18 cellular contexts compared by ENCODE assay signal in the genomic region with DNA sequence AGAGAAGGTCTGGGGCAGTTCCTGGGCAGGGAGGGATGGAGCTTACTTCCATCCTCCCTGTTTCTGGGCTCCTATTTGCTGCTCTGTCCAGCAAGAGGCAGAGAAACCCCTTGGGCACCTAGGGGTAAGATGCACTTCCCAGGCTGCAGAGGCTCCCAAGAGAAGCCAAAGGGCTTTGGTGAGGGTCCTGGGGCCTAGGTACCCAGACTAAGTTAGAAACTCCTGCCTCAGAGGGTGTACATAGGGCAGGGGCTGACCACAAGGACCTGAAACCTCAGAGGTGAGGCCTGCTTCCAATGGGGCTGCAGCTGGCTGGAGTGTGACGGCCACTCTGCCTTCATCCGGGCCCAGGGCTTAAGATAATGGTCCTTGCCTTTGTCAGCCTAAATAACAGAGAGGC. TPM values are rescaled to one million over a fixed set of nuclear protein-coding genes. Genes with fewer than 3 reads are reported as not detected.
A peak's percentile ranks its signal among the peaks of the same experiment; 100 is the strongest.
DNase-seq lines count a peak whose midpoint lies in the region; ATAC-seq and TF ChIP-seq lines count a peak whose summit lies in the region.
"Had no signal": no experiment of that assay in that cellular context is flagged by ENCODE, and none has a peak within 500 bp of the region (broad histone marks: within the 10 kb centered on the region; RNA-seq: fewer than 3 reads in every experiment).

No MANE protein-coding gene starts in this region.

- H3K4me2 ChIP-seq in HCT116 (ENCODE audit: low read length): no peak overlapping the region

- H3K4me3 Mint-ChIP-seq in T-helper 2 cell treated with Interferon-gamma antibody and Interleukin-4, amounts not matched to agents 5 μg/mL and 100 μg/mL, for 36 hours: peak overlapping the region; percentile 94
- peak overlapping the region; percentile 89 for H3K4me3 Mint-ChIP-seq in activated naive CD8-positive, alpha-beta T cell treated with anti-CD3 and anti-CD28 coated beads for 36 hours
- H3K4me3 Mint-ChIP-seq in nephron: peak overlapping the region; percentile 87 to 91 (median 90)

- no peak overlapping the region for H3K27ac ChIP-seq in HCT116 (ENCODE audit: low read depth, low read length)
- H3K27ac ChIP-seq: adrenal gland, SJCRH30 had no signal

- H3K9ac ChIP-seq in HCT116 (ENCODE audit: low read length): no peak overlapping the region

- no TSS peak for BruUV-seq in HCT116 (replicated peaks; lab: Mats Ljungman, UMichigan)

- no peak for ATAC-seq in HCT116
- ATAC-seq in HG02938 (IDR thresholded peaks at IDR 0.05; ENCODE audit: unreplicated experiment): no peak
- ATAC-seq: GM12878, left ventricle myocardium superior had no signal

- TF ChIP-seq RAD21 in HCT116 (IDR thresholded peaks at IDR 0.05; ENCODE audit: low read depth): no peak

- H4K20me1 ChIP-seq in HCT116 (ENCODE audit: insufficient read depth): no peaks in the 10 kb centered on the region

- H3K9me3 ChIP-seq in HCT116 (ENCODE audit: control insufficient read depth in 1 of 2, insufficient read depth in 1 of 2, low read depth in 1 of 2, low read length in 2 of 2): no peaks in the 10 kb centered on the region
- H3K9me3 ChIP-seq: adrenal gland, right atrium auricular region, SJCRH30 had no signal

- no peaks in the 10 kb centered on the region for H3K27me3 ChIP-seq in HCT116 (ENCODE audit: insufficient read depth, low read length)
- H3K27me3 ChIP-seq: adrenal gland, right atrium auricular region had no signal

- CTCF ChIA-PET in HCT116 (lab: Charles Lee): no interaction called here

- peaks cover 0 to 19% of the 10 kb centered on the region in 2 experiments; a peak in 3 of 4 replicates for H3K36me3 ChIP-seq in HCT116 (ENCODE audit: control insufficient read depth in 1 of 2, insufficient read depth in 2 of 2, low read length in 2 of 2)
- H3K36me3 ChIP-seq: adrenal gland, right atrium auricular region, SJCRH30 had no signal

- peaks cover 13% of the 10 kb centered on the region for H3K36me3 Mint-ChIP-seq in T-helper 2 cell treated with Interferon-gamma antibody and Interleukin-4, amounts not matched to agents 5 μg/mL and 100 μg/mL, for 36 hours (ENCODE audit: low read depth)
- peaks cover 11% of the 10 kb centered on the region for H3K36me3 Mint-ChIP-seq in activated naive CD8-positive, alpha-beta T cell treated with anti-CD3 and anti-CD28 coated beads for 36 hours
- peaks cover 13% of the 10 kb centered on the region for H3K36me3 Mint-ChIP-seq in nephron (ENCODE audit: low read depth)

- no peak for DNase-seq in T-helper 2 cell treated with Interferon-gamma antibody and Interleukin-4, amounts not matched to agents 5 μg/mL and 100 μg/mL, for 36 hours (ENCODE audit: low spot score)
- DNase-seq in T-helper 2 cell (no peak), HCT116 (ENCODE audit: low read depth, low spot score) (no peak), NOMO-1 treated with DMSO at 0.1 percent for 48 hours (lab: John Stamatoyannopoulos, UW; ENCODE audit: unreplicated experiment) (no peak), GM10266 (ENCODE audit: extremely low spot score) (no peak)
- no peak for DNase-seq in activated naive CD8-positive, alpha-beta T cell treated with anti-CD3 and anti-CD28 coated beads for 36 hours
- DNase-seq: 8988T; adrenal gland; left ventricle myocardium superior; NCI-H187; NCI-H446 treated with DMSO at 0.1 percent for 48 hours; SJCRH30; stimulated activated CD4-positive, alpha-beta T cell treated with anti-CD3 and anti-CD28 coated beads, Interleukin-1b, Interleukin-23, amount 100 ng/mL, for 48 hours had no signal

- peaks cover 18 to 41% of the 10 kb centered on the region in 2 experiments for H3K4me1 ChIP-seq in HCT116 (ENCODE audit: control insufficient read depth in 1 of 2, insufficient read depth in 2 of 2, low read length in 2 of 2)

- TF ChIP-seq CTCF in HCT116 (IDR thresholded peaks at IDR 0.05 in 2 of 3, conservative IDR thresholded peaks at IDR 0.05 in 1 of 3; ENCODE audit: borderline replicate concordance in 1 of 3, insufficient read depth in 1 of 3, low read depth in 2 of 3, low read length in 2 of 3): no peak
- no peak for TF ChIP-seq CTCF in nephron (IDR thresholded peaks at IDR 0.05; ENCODE audit: unreplicated experiment in 3 of 3)
- no peak for TF ChIP-seq CTCF in GM10266 (IDR thresholded peaks at IDR 0.05; ENCODE audit: control insufficient read depth, insufficient read depth, low read depth, missing control alignments)

- no peak overlapping the region for H3K4me3 ChIP-seq in HCT116 (replicated peaks in 1 of 2; ENCODE audit: low read depth in 1 of 2, low read length in 2 of 2)
- H3K4me3 ChIP-seq: adrenal gland, right atrium auricular region, SJCRH30 had no signal

- no peak overlapping the region for H3K27ac Mint-ChIP-seq in T-helper 2 cell treated with Interferon-gamma antibody and Interleukin-4, amounts not matched to agents 5 μg/mL and 100 μg/mL, for 36 hours
- H3K27ac Mint-ChIP-seq in activated naive CD8-positive, alpha-beta T cell treated with anti-CD3 and anti-CD28 coated beads for 36 hours: no peak overlapping the region
- H3K27ac Mint-ChIP-seq in nephron: no peak overlapping the region

- no peaks in the 10 kb centered on the region for H3K27me3 Mint-ChIP-seq in T-helper 2 cell treated with Interferon-gamma antibody and Interleukin-4, amounts not matched to agents 5 μg/mL and 100 μg/mL, for 36 hours (ENCODE audit: low read depth)
- no peaks in the 10 kb centered on the region for H3K27me3 Mint-ChIP-seq in activated naive CD8-positive, alpha-beta T cell treated with anti-CD3 and anti-CD28 coated beads for 36 hours
- peaks cover 21% of the 10 kb centered on the region for H3K27me3 Mint-ChIP-seq in nephron (ENCODE audit: low read depth)

- TF ChIP-seq POLR2A in HCT116 (IDR thresholded peaks at IDR 0.05; ENCODE audit: borderline replicate concordance, extremely low read depth, insufficient read depth, insufficient read length): no peak

- H3K79me2 ChIP-seq in HCT116 (ENCODE audit: insufficient read depth, low read length): peaks cover 27% of the 10 kb centered on the region

- no peak overlapping the region for H2AFZ ChIP-seq in HCT116 (ENCODE audit: low read depth, low read length, poor library complexity, severe bottlenecking)

- RAD21 ChIA-PET in HCT116 (lab: Charles Lee; ENCODE audit: low non-redundant PET in 1 of 2, low total read pairs in 2 of 2, uncharacterized antibody in 2 of 2, unreplicated experiment in 2 of 2): no interaction called here

- POLR2A ChIA-PET in HCT116 (lab: Charles Lee): interaction anchor here (1.0 kb wide), 1 partner anchor 20 kb away, joined by 3 read pairs; no protein-coding TSS in a partner anchor

- H3K9me3 Mint-ChIP-seq in T-helper 2 cell treated with Interferon-gamma antibody and Interleukin-4, amounts not matched to agents 5 μg/mL and 100 μg/mL, for 36 hours: no peaks in the 10 kb centered on the region
- no peaks in the 10 kb centered on the region for H3K9me3 Mint-ChIP-seq in activated naive CD8-positive, alpha-beta T cell treated with anti-CD3 and anti-CD28 coated beads for 36 hours
- no peaks in the 10 kb centered on the region for H3K9me3 Mint-ChIP-seq in nephron
- H3K9me3 Mint-ChIP-seq: CD14-positive monocyte had no signal

- intact Hi-C loops in HCT116 (cut with micrococcal nuclease): loop anchor here (5.0 to 10.0 kb wide), 2 partner anchors 36 to 53 kb away; no protein-coding TSS in a partner anchor

- no peaks in the 10 kb centered on the region for H3K9me2 ChIP-seq in HCT116 (ENCODE audit: insufficient read depth)

- peaks cover 15% of the 10 kb centered on the region for H3K4me1 Mint-ChIP-seq in T-helper 2 cell treated with Interferon-gamma antibody and Interleukin-4, amounts not matched to agents 5 μg/mL and 100 μg/mL, for 36 hours (ENCODE audit: low read depth)
- peaks cover 20% of the 10 kb centered on the region for H3K4me1 Mint-ChIP-seq in activated naive CD8-positive, alpha-beta T cell treated with anti-CD3 and anti-CD28 coated beads for 36 hours
- peaks cover 20% of the 10 kb centered on the region for H3K4me1 Mint-ChIP-seq in nephron

TF ChIP-seq in HCT116, 20 proteins besides CTCF, POLR2A, EP300 and RAD21:
- TF ChIP-seq EZH2phosphoT487 (IDR thresholded peaks at IDR 0.05; ENCODE audit: borderline replicate concordance) (no peak), SIN3A (IDR thresholded peaks at IDR 0.05; ENCODE audit: low read depth) (0 out of 2 replicates have a peak, but pooled peaks have one; percentile 9)

RNA-seq across cellular contexts. Expression of a gene that starts 1.6 kb away (rescaled TPM):
- 43.2 TPM for total RNA-seq in HCT116 (2021; ENCODE audit: unreplicated experiment)
- polyA plus RNA-seq in HCT116 (2012): 25.9 and 27.2 TPM in 2 replicates
- total RNA-seq in activated naive CD8-positive, alpha-beta T cell treated with anti-CD3 and anti-CD28 coated beads for 36 hours: 1 to 10 TPM; 6.5 to 6.6 TPM

RNA-seq across cellular contexts. Expression of a gene that starts 20.4 kb away (rescaled TPM):
- total RNA-seq in HCT116 (2021; ENCODE audit: unreplicated experiment): 79.3 TPM
- 60.1 and 73.5 TPM in 2 replicates for polyA plus RNA-seq in HCT116 (2012)
- 1 to 10 TPM; 2.1 TPM for total RNA-seq in activated naive CD8-positive, alpha-beta T cell treated with anti-CD3 and anti-CD28 coated beads for 36 hours

RNA-seq across cellular contexts. Expression of a gene that starts 23.3 kb away (rescaled TPM):
- total RNA-seq in HCT116 (2021; ENCODE audit: unreplicated experiment): 115 TPM
- 108 and 113 TPM in 2 replicates for polyA plus RNA-seq in HCT116 (2012)
- 10 to 100 TPM; 71.2 to 74.8 TPM for total RNA-seq in activated naive CD8-positive, alpha-beta T cell treated with anti-CD3 and anti-CD28 coated beads for 36 hours

RNA-seq across cellular contexts. Expression of a gene that starts 46.1 kb away (rescaled TPM):
- total RNA-seq in HCT116 (2021; ENCODE audit: unreplicated experiment): 575 TPM
- 715 and 916 TPM in 2 replicates for polyA plus RNA-seq in HCT116 (2012)
- total RNA-seq in activated naive CD8-positive, alpha-beta T cell treated with anti-CD3 and anti-CD28 coated beads for 36 hours: 100 to 1,000 TPM; 245 to 250 TPM

Comparison
In these comparisons a context has a peak if more than half of its experiments do, and no peak if none do; other contexts are left out.
1. RNA of a gene that starts 20.4 kb away (total RNA-seq): 79.3 TPM in HCT116 (single experiment); 2.1 TPM in activated naive CD8-positive, alpha-beta T cell treated with anti-CD3 and anti-CD28 coated beads for 36 hours; every median in the first group is over 10 times any median in the second.
2. Peak in every context shown above with its lines, with median percentiles within 50 percentile points of each other: H3K4me3 Mint-ChIP-seq.